33 cellular contexts compared by ENCODE assay signal in the genomic region with DNA sequence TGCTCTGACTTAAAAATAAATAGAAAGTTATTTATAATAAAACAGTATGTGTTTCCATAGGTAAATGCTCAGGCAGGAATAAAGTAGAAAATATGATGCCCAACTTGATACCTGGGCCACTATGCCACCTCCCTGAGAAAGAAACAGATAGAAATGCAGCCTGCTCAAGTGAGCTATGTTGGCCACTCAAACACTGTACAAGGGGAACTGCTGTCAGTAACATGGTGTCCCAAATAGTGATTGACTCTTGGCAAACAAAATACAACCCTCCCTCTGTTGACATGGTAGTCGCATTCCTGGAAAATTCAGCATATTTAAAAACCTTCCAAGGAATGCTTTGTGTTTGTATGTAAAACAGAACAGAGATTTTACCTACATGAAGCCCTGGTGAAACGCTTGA.
DNase-seq lines count a peak whose midpoint lies in the region; ATAC-seq and TF ChIP-seq lines count a peak whose summit lies in the region.
"Had no signal": no experiment of that assay in that cellular context is flagged by ENCODE, and none has a peak within 500 bp of the region (broad histone marks: within the 10 kb centered on the region; RNA-seq: fewer than 3 reads in every experiment).

No MANE protein-coding gene starts in this region.

- H3K27ac ChIP-seq in right atrium auricular region: no peak overlapping the region
- no peak overlapping the region for H3K27ac ChIP-seq in left ventricle myocardium inferior (replicated peaks)
- no peak overlapping the region for H3K27ac ChIP-seq in heart left ventricle
- H3K27ac ChIP-seq: 22Rv1; A549; BLaER1; BLaER1 treated with 17β-estradiol and CSF1 and Interleukin-3, amounts not matched to agents 10 nM and 100 nM; C4-2B had no signal

- H3K4me1 ChIP-seq in right atrium auricular region: no peaks in the 10 kb centered on the region
- peaks cover 23% of the 10 kb centered on the region for H3K4me1 ChIP-seq in left ventricle myocardium inferior
- H3K4me1 ChIP-seq in heart left ventricle: peaks cover 0 to 14% (median 0%) of the 10 kb centered on the region in 12 donors
- H3K4me1 ChIP-seq: A549; BE2C; BLaER1; BLaER1 treated with 17β-estradiol and CSF1 and Interleukin-3, amounts not matched to agents 10 nM and 100 nM; Caco-2 had no signal

- H3K36me3 ChIP-seq in right atrium auricular region (no peaks in the 10 kb centered on the region), left ventricle myocardium inferior (no peaks in the 10 kb centered on the region), heart left ventricle (no peaks in the 10 kb centered on the region)
- H3K36me3 ChIP-seq: BE2C; BLaER1; BLaER1 treated with 17β-estradiol and CSF1 and Interleukin-3, amounts not matched to agents 10 nM and 100 nM had no signal

- ATAC-seq in Right ventricle myocardium inferior: peak; percentile 63
- peak; percentile 69 for ATAC-seq in Right ventricle myocardium superior (ENCODE audit: poor library complexity)
- ATAC-seq in heart left ventricle: peak in 3 of 4 donors; percentile 36 to 53 (median 36)
- ATAC-seq in left ventricle myocardium superior: peak; percentile 75
- ATAC-seq: A549; CD8-positive, alpha-beta T cell had no signal

- DNase-seq in Right ventricle myocardium inferior (ENCODE audit: missing footprints) (no peak), right atrium auricular region (ENCODE audit: low spot score) (no peak), Right ventricle myocardium superior (no peak), left ventricle myocardium inferior (no peak), heart left ventricle (no peak), cardiac septum (ENCODE audit: low spot score) (no peak), left ventricle myocardium superior (no peak), anterior cingulate cortex (lab: John Stamatoyannopoulos, UW) (no peak)
- DNase-seq: 8988T; ACHN; AML-193; BE2C; C1 segment of cervical spinal cord; Caco-2; Calu3; CD4-positive, alpha-beta memory T cell; CD4-positive, alpha-beta T cell; CD4-positive, CD25-positive, alpha-beta regulatory T cell; CD8-positive, alpha-beta memory T cell; CD8-positive, alpha-beta T cell; COR-L47; DMS 273 treated with DMSO at 0.1 percent for 48 hours; DMS153; DMS53; DMS79; DMS79 treated with DMSO at 0.1 percent for 48 hours; DND-41; EL had no signal

- 74 to 91% (median 78%) methylated on average over 2 of the region's 2 CpGs for WGBS in heart left ventricle, 4 donors

- no peak for TF ChIP-seq POLR2A in heart left ventricle (IDR thresholded peaks at IDR 0.05)

- H3K4me3 ChIP-seq in right atrium auricular region (no peak overlapping the region), left ventricle myocardium inferior (no peak overlapping the region), heart left ventricle (no peak overlapping the region)
- H3K4me3 ChIP-seq: A549; BLaER1; BLaER1 treated with 17β-estradiol and CSF1 and Interleukin-3, amounts not matched to agents 10 nM and 100 nM had no signal

- TF ChIP-seq CTCF in right atrium auricular region (IDR thresholded peaks at IDR 0.05) (no peak), left ventricle myocardium inferior (IDR thresholded peaks at IDR 0.05; ENCODE audit: borderline replicate concordance) (no peak), heart left ventricle (IDR thresholded peaks at IDR 0.05) (no peak)

- H3K27me3 ChIP-seq in right atrium auricular region (no peaks in the 10 kb centered on the region), left ventricle myocardium inferior (ENCODE audit: low read depth) (no peaks in the 10 kb centered on the region), heart left ventricle (no peaks in the 10 kb centered on the region)
- H3K27me3 ChIP-seq: BE2C; BLaER1; BLaER1 treated with 17β-estradiol and CSF1 and Interleukin-3, amounts not matched to agents 10 nM and 100 nM had no signal

- H3K9me3 ChIP-seq in right atrium auricular region (no peaks in the 10 kb centered on the region), left ventricle myocardium inferior (replicated peaks) (peaks cover 10% of the 10 kb centered on the region), heart left ventricle (peaks cover 0 to 7% (median 0%) of the 10 kb centered on the region in 12 donors)
- H3K9me3 ChIP-seq: A549, BE2C, BLaER1, Caco-2 had no signal

- intact Hi-C loops in Right ventricle myocardium inferior (cut with DNase I) (no loop called here), Right ventricle myocardium superior (cut with DNase I) (no loop called here), left ventricle myocardium inferior (cut with micrococcal nuclease) (no loop called here), heart left ventricle (cut with DNase I) (loop anchor here in 1 of 10 donors (5.0 kb wide), 1 partner anchor 50 kb away; no protein-coding TSS in a partner anchor), cardiac septum (cut with DNase I) (no loop called here), left ventricle myocardium superior (cut with micrococcal nuclease) (no loop called here)
